2 cellular contexts compared by ENCODE assay signal in the genomic region with DNA sequence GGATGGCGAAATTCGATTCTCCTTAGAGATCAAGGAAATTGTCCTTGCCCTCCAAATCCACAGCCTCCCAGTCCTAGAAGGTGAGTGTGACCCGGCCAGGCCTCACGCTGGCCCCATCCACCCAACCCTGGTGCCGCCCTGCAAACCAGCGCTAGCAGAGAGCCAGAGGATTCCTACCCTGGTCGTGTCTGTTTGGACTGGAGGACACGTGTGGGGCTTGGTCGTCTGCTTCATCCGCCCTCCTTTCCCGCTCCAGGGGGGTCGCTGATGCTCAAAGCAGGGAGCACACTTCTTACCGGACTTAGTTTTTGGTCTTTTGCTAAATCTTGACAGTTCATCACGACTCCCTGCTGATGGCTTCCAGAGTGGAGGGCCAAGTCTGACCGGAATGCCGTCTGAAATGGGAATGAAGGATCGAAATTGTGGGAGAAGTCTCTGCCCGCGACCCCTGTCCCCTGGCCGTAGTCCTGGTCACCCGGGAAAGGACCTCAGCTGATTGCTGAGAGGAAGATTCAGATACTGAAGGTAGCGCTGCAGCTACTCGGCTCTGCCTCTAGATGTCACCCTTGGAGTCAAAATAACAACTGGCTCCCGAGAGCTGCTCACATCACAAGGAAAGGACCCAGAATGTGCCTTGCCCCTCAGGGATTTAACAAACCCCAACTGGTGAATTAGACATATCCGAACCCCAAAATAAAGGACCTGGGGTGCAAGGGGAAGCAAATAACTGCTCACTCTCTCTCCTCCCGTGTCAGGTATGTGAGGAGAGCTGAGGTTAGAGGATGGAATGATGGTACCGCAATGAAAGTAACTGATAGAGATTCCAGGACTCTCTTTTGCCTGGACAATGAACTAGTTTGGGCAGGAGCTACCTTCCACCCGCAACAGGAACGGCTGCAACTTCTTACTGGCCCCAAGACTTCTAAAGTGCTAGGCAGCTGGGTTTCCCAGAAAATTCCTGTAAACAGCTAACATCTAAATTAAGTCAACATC.
TF ChIP-seq lines count a peak whose summit lies in the region.

No MANE protein-coding gene starts in this region.

TF ChIP-seq in HEK293T, 16 proteins besides CTCF, POLR2A, EP300 and RAD21:
- TF ChIP-seq, protein P1, sequence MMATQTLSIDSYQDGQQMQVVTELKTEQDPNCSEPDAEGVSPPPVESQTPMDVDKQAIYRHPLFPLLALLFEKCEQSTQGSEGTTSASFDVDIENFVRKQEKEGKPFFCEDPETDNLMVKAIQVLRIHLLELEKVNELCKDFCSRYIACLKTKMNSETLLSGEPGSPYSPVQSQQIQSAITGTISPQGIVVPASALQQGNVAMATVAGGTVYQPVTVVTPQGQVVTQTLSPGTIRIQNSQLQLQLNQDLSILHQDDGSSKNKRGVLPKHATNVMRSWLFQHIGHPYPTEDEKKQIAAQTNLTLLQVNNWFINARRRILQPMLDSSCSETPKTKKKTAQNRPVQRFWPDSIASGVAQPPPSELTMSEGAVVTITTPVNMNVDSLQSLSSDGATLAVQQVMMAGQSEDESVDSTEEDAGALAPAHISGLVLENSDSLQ (IDR thresholded peaks at IDR 0.05): no peak
- TF ChIP-seq FOXA1 (IDR thresholded peaks at IDR 0.05): no peak
- TF ChIP-seq ZNF384 (IDR thresholded peaks at IDR 0.05): no peak
- no peak for TF ChIP-seq ELF4 (IDR thresholded peaks at IDR 0.05)
- no peak for TF ChIP-seq L3MBTL2 (conservative IDR thresholded peaks at IDR 0.05)
- TF ChIP-seq ARNT (IDR thresholded peaks at IDR 0.05): no peak
- no peak for TF ChIP-seq BHLHE40 (IDR thresholded peaks at IDR 0.05; ENCODE audit: borderline replicate concordance)
- no peak for TF ChIP-seq HDGF (IDR thresholded peaks at IDR 0.05; ENCODE audit: borderline replicate concordance)
- no peak for TF ChIP-seq SUZ12 (IDR thresholded peaks at IDR 0.05)
- TF ChIP-seq SP1 (IDR thresholded peaks at IDR 0.05): no peak
- no peak for TF ChIP-seq CTBP1 (IDR thresholded peaks at IDR 0.05; ENCODE audit: borderline replicate concordance)
- no peak for TF ChIP-seq TARDBP (IDR thresholded peaks at IDR 0.05)

TF ChIP-seq in SK-N-SH, 30 proteins besides CTCF, POLR2A, EP300 and RAD21 (continued from another document):
- TF ChIP-seq TAF1 (IDR thresholded peaks at IDR 0.05; ENCODE audit: borderline replicate concordance, low read depth, low read length): no peak
- TF ChIP-seq, protein P2, sequence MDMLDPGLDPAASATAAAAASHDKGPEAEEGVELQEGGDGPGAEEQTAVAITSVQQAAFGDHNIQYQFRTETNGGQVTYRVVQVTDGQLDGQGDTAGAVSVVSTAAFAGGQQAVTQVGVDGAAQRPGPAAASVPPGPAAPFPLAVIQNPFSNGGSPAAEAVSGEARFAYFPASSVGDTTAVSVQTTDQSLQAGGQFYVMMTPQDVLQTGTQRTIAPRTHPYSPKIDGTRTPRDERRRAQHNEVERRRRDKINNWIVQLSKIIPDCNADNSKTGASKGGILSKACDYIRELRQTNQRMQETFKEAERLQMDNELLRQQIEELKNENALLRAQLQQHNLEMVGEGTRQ (IDR thresholded peaks at IDR 0.05; ENCODE audit: borderline replicate concordance, low read depth, low read length): 0 out of 2 replicates have a peak, but pooled peaks have one; percentile 15
